Comparison of ENCODE assay signal across 8 cellular contexts in genomic region chr3:58164199-58164879, GRCh38. TPM values are rescaled to one million over a fixed set of nuclear protein-coding genes. Genes with fewer than 3 reads are reported as not detected.
DNase-seq lines count a peak whose midpoint lies in the region; ATAC-seq, FAIRE-seq and TF ChIP-seq lines count a peak whose summit lies in the region.

No MANE protein-coding gene starts in this region.

- H3K36me3 ChIP-seq in fibroblast of lung (ENCODE audit: control insufficient read depth, insufficient read depth, low read length) (peaks cover 18% of the 10 kb centered on the region), pancreas (peaks cover 0 to 5% (median 5%) of the 10 kb centered on the region in 3 donors)
- no peaks in the 10 kb centered on the region for H3K36me3 ChIP-seq in CD8-positive, alpha-beta memory T cell (ENCODE audit: insufficient read depth, low read length)

- POLR2A ChIA-PET in CD8-positive, alpha-beta memory T cell (lab: Charles Lee), result no interaction called here

- no peaks in the 10 kb centered on the region for H3K79me2 ChIP-seq in fibroblast of lung (ENCODE audit: control insufficient read depth, insufficient read depth, low read length)

- H3K9ac ChIP-seq in fibroblast of lung (ENCODE audit: insufficient read depth, low read length), result no peak overlapping the region

- no peak for FAIRE-seq in pancreas (lab: Jason Lieb, UNC)
- FAIRE-seq in H54 (lab: Jason Lieb, UNC), result no peak

- intact Hi-C loops in pancreas (cut with DNase I), result loop anchor here in 1 of 3 donors (10.0 kb wide), 1 partner anchor 150 kb away; no protein-coding TSS in a partner anchor

- H3K27ac ChIP-seq in fibroblast of lung (ENCODE audit: insufficient read depth, low read length) (peak overlapping the region; percentile 80), pancreas (peak overlapping the region; percentile 88 to 93 (median 92))
- no peak overlapping the region for H3K27ac ChIP-seq in CD8-positive, alpha-beta memory T cell (ENCODE audit: low read depth, low read length)

- DNase-seq in DMS53 treated with DMSO at 0.1 percent for 48 hours (lab: John Stamatoyannopoulos, UW; ENCODE audit: unreplicated experiment) (peak; percentile 74), NCI-H748 (lab: John Stamatoyannopoulos, UW; ENCODE audit: unreplicated experiment) (peak; percentile 85), fibroblast of lung (ENCODE audit: low read depth in 2 of 2) (peak; percentile 78 to 91), pancreas (peak; percentile 92 to 98 (median 94)), SIG-M5 treated with dmso at 0.1 percent for 504 hours (lab: John Stamatoyannopoulos, UW; ENCODE audit: unreplicated experiment) (no peak), SW480 (ENCODE audit: low spot score) (no peak), H54 (ENCODE audit: insufficient read length, low spot score) (no peak)
- no peak for DNase-seq in CD8-positive, alpha-beta memory T cell

- no peaks in the 10 kb centered on the region for H4K20me1 ChIP-seq in fibroblast of lung (ENCODE audit: control insufficient read depth, extremely low read depth, insufficient read depth, low read length)

- no peak for TF ChIP-seq POLR2A in H54 (IDR thresholded peaks at IDR 0.05; ENCODE audit: low read depth, low read length)

- H3K4me1 ChIP-seq in fibroblast of lung (ENCODE audit: control insufficient read depth, extremely low read depth, insufficient read depth, low read length), result peaks cover 27% of the 10 kb centered on the region
- H3K4me1 ChIP-seq in pancreas, result peaks cover 38 to 57% (median 44%) of the 10 kb centered on the region in 3 donors
- no peaks in the 10 kb centered on the region for H3K4me1 ChIP-seq in CD8-positive, alpha-beta memory T cell (ENCODE audit: insufficient read depth, low read length)

- H3K4me3 Mint-ChIP-seq in CD8-positive, alpha-beta memory T cell, result no peak overlapping the region

- H3K27me3 ChIP-seq in fibroblast of lung (ENCODE audit: control insufficient read depth, insufficient read depth, low read length), result no peaks in the 10 kb centered on the region
- no peaks in the 10 kb centered on the region for H3K27me3 ChIP-seq in pancreas
- no peaks in the 10 kb centered on the region for H3K27me3 ChIP-seq in CD8-positive, alpha-beta memory T cell (ENCODE audit: insufficient read depth, low read length, poor library complexity, severe bottlenecking)

- H3K27ac Mint-ChIP-seq in CD8-positive, alpha-beta memory T cell, result no peak overlapping the region

- peak overlapping the region; percentile 30 for H3K4me2 ChIP-seq in fibroblast of lung (ENCODE audit: extremely low read depth, insufficient read depth, low read length)

- ATAC-seq in pancreas, result peak; percentile 80 to 83 (median 82)

- peaks cover 11 to 54% (median 19%) of the 10 kb centered on the region in 3 donors for H3K36me3 Mint-ChIP-seq in CD8-positive, alpha-beta memory T cell

- TF ChIP-seq CTCF in fibroblast of lung (conservative IDR thresholded peaks at IDR 0.05 in 1 of 2, IDR thresholded peaks at IDR 0.05 in 1 of 2; ENCODE audit: low read depth in 1 of 2, low read length in 2 of 2) (no peak), pancreas (IDR thresholded peaks at IDR 0.05) (no peak)

- no peak overlapping the region for H2AFZ ChIP-seq in fibroblast of lung (ENCODE audit: low read length)

- H3K4me1 Mint-ChIP-seq in CD8-positive, alpha-beta memory T cell, result no peaks in the 10 kb centered on the region

- no peaks in the 10 kb centered on the region for H3K9me3 Mint-ChIP-seq in CD8-positive, alpha-beta memory T cell

- CTCF ChIA-PET in CD8-positive, alpha-beta memory T cell (lab: Charles Lee), result interaction anchor here (0.9 to 1.8 kb wide), 2 partner anchors 9 to 24 kb away, joined by 3 to 7 read pairs; no protein-coding TSS in a partner anchor

- H3K4me3 ChIP-seq in fibroblast of lung (replicated peaks in 1 of 4; ENCODE audit: control extremely low read depth in 1 of 4, insufficient read depth in 1 of 4, low read depth in 3 of 4, low read length in 4 of 4) (no peak overlapping the region), pancreas (peak overlapping the region in 2 of 4 donors; percentile 22 to 45)
- no peak overlapping the region for H3K4me3 ChIP-seq in CD8-positive, alpha-beta memory T cell (ENCODE audit: low read length)

- H3K27me3 Mint-ChIP-seq in CD8-positive, alpha-beta memory T cell, result no peaks in the 10 kb centered on the region

- H3K9me3 ChIP-seq in fibroblast of lung (ENCODE audit: control insufficient read depth, insufficient read depth, low read depth, low read length), result no peaks in the 10 kb centered on the region
- no peaks in the 10 kb centered on the region for H3K9me3 ChIP-seq in pancreas
- H3K9me3 ChIP-seq in CD8-positive, alpha-beta memory T cell (ENCODE audit: low read length), result no peaks in the 10 kb centered on the region

- WGBS in pancreas, 2 donors, result 13 to 23% methylated on average over 12 of the region's 12 CpGs

RNA-seq across cellular contexts. Expression of gene DNASE1L3, which starts 46.4 kb away (rescaled TPM):
- total RNA-seq in fibroblast of lung, result not detected in 2 replicates
- not detected in 2 replicates for polyA plus RNA-seq in fibroblast of lung
- polyA plus RNA-seq in fibroblast of lung (2012), result not detected in 2 replicates
- not detected in 2 replicates for polyA minus RNA-seq in fibroblast of lung (ENCODE audit: low replicate concordance)
- total RNA-seq in pancreas, result under 1 TPM in 4 of 6 donors, not detected in 2; 0.20 to 0.37 (median 0.28) TPM
- under 1 TPM; 0.38 to 0.49 TPM for polyA plus RNA-seq in pancreas
- not detected for total RNA-seq in CD8-positive, alpha-beta memory T cell
- polyA plus RNA-seq in CD8-positive, alpha-beta memory T cell, result not detected

Comparison
In these comparisons a context has a peak if more than half of its experiments do, and no peak if none do; other contexts are left out.
1. DNase-seq: peak in DMS53 treated with DMSO at 0.1 percent for 48 hours (single experiment), NCI-H748 (single experiment), fibroblast of lung (2 of 2) and pancreas (6 of 6); none in SIG-M5 treated with dmso at 0.1 percent for 504 hours (single experiment), SW480 (single experiment), H54 (single experiment) and CD8-positive, alpha-beta memory T cell (0 of 5).